Comparison of ENCODE assay signal across 1 cellular context in the genomic region with DNA sequence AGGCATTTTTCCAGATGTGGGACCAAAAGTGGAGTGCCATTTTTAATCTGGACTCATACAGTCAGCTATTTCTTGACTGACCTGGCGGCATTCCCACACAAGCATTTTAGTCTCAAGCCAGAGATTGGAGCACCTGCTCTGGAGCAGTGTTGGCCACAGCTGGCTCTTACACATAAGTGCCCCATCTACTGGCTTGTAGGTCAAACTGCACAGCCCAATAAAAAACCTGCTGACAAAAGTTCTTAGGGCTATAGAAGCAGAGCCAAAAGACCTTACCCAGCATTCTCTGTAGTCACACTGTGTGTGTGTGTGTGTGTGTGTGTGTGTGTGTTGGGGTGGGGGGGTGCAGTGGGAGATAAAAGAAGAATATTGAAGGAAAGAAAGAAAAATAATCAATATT.
TF ChIP-seq lines count a peak whose summit lies in the region.

No MANE protein-coding gene starts in this region.

TF ChIP-seq in H1, 55 proteins besides CTCF, POLR2A, EP300 and RAD21 (continued from another document):
- TF ChIP-seq BCL11A (IDR thresholded peaks at IDR 0.05; ENCODE audit: low read depth in 2 of 2, low read length in 2 of 2) (no peak), SP4 (IDR thresholded peaks at IDR 0.05; ENCODE audit: low read length) (no peak), POU5F1 (IDR thresholded peaks at IDR 0.05; ENCODE audit: low read depth, low read length) (no peak), ZNF274 (IDR thresholded peaks at IDR 0.05; ENCODE audit: borderline replicate concordance, extremely low read depth, low read length) (no peak), BRCA1 (IDR thresholded peaks at IDR 0.05; ENCODE audit: low read depth, low read length) (no peak)
- TF ChIP-seq, protein P1, sequence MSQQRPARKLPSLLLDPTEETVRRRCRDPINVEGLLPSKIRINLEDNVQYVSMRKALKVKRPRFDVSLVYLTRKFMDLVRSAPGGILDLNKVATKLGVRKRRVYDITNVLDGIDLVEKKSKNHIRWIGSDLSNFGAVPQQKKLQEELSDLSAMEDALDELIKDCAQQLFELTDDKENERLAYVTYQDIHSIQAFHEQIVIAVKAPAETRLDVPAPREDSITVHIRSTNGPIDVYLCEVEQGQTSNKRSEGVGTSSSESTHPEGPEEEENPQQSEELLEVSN (IDR thresholded peaks at IDR 0.05), result no peak
